20 cellular contexts compared by ENCODE assay signal in the genomic region with DNA sequence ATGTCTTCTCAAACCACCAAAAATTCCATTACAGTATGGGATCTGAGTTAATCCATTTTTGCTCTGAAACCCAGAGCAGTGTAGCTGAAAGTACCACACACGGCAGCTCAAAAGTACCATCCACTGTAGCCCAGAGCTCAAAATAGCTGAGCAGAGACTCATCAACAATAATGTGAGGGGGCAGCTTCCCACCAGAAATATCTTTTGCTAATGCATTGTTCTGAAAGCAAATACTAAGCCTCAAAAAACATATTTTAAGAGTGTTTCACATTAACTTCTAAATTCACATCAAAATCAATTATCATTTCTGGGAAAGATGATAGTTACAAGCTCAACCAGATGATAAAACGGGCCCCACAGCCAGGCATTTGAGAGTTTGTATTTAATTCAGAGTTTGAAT.
"Had no signal": no experiment of that assay in that cellular context is flagged by ENCODE, and none has a peak within 500 bp of the region (broad histone marks: within the 10 kb centered on the region; RNA-seq: fewer than 3 reads in every experiment).

No MANE protein-coding gene starts in this region.

- H3K27ac Mint-ChIP-seq: activated naive CD4-positive, alpha-beta T cell treated with anti-CD3 and anti-CD28 coated beads, Interleukin-2, amount 50 U/mL, for 72 hours; endodermal cell; naive thymus-derived CD4-positive, alpha-beta T cell had no signal

- H3K36me3 ChIP-seq: breast epithelium, gastroesophageal sphincter, neutrophil, transverse colon, vagina had no signal

- H3K9me3 Mint-ChIP-seq: activated naive CD4-positive, alpha-beta T cell treated with anti-CD3 and anti-CD28 coated beads, Interleukin-2, amount 50 U/mL, for 72 hours; activated T-cell treated with anti-CD3 and anti-CD28 coated beads, Interleukin-2, amount 50 U/mL, for 4 hours; endodermal cell; naive thymus-derived CD4-positive, alpha-beta T cell had no signal

- H3K4me3 ChIP-seq: breast epithelium, dorsolateral prefrontal cortex, gastroesophageal sphincter, heart right ventricle, transverse colon, vagina had no signal

- H3K36me3 Mint-ChIP-seq: activated naive CD4-positive, alpha-beta T cell treated with anti-CD3 and anti-CD28 coated beads, Interleukin-2, amount 50 U/mL, for 72 hours; naive thymus-derived CD4-positive, alpha-beta T cell had no signal

- H3K4me3 Mint-ChIP-seq: activated T-cell treated with anti-CD3 and anti-CD28 coated beads, Interleukin-2, amount 50 U/mL, for 4 hours; endodermal cell; naive thymus-derived CD4-positive, alpha-beta T cell had no signal

- H3K4me1 ChIP-seq: breast epithelium, gastroesophageal sphincter, transverse colon, vagina had no signal

- DNase-seq: activated CD4-positive, alpha-beta T cell treated with anti-CD3 and anti-CD28 coated beads, Interleukin-2, amount 50 U/mL, for 4 hours; activated CD4-positive, CD25-positive, alpha-beta regulatory T cell treated with anti-CD3 and anti-CD28 coated beads, Interleukin-2, amount 50 U/mL, for 72 hours; activated effector memory CD4-positive, alpha-beta T cell treated with Interleukin-2 at 50 U/mL for 16 hours; activated T-cell treated with anti-CD3 and anti-CD28 coated beads, Interleukin-2, amount 50 U/mL, for 4 hours; dorsolateral prefrontal cortex; endodermal cell; heart right ventricle; mammary epithelial cell; naive thymus-derived CD4-positive, alpha-beta T cell; small intestine; stimulated activated CD4-positive, alpha-beta T cell treated with anti-CD3 and anti-CD28 coated beads, Interleukin-4, amount 100 ng/mL, for 4 hours; stimulated activated CD8-positive, alpha-beta memory T cell treated with anti-CD3 and anti-CD28 coated beads, Interleukin-4, amount 100 ng/mL, for 48 hours; stimulated activated naive CD8-positive, alpha-beta T cell treated with anti-CD3 and anti-CD28 coated beads, Interleukin-15, Interleukin-2, amounts not matched to agents 100 U/mL and 50 U/mL, for 24 hours; T-helper 9 cell; transverse colon had no signal

- ATAC-seq: activated naive CD4-positive, alpha-beta T cell treated with anti-CD3 and anti-CD28 coated beads, Interleukin-2, amount 50 U/mL, for 72 hours; activated T-cell treated with anti-CD3 and anti-CD28 coated beads, Interleukin-2, amount 50 U/mL, for 4 hours; gastroesophageal sphincter; naive thymus-derived CD4-positive, alpha-beta T cell; stimulated activated naive CD8-positive, alpha-beta T cell treated with anti-CD3 and anti-CD28 coated beads, Interleukin-15, Interleukin-2, amounts not matched to agents 100 U/mL and 50 U/mL, for 24 hours had no signal

- H3K9me3 ChIP-seq: breast epithelium, gastroesophageal sphincter, neutrophil, transverse colon, vagina had no signal

- H3K27me3 ChIP-seq: breast epithelium, dorsolateral prefrontal cortex, gastroesophageal sphincter, heart right ventricle, neutrophil, transverse colon, vagina had no signal

- H3K27ac ChIP-seq: breast epithelium, gastroesophageal sphincter, neutrophil, transverse colon, vagina had no signal

- H3K4me1 Mint-ChIP-seq: endodermal cell; naive thymus-derived CD4-positive, alpha-beta T cell had no signal
